ENCODE assay signal across 1 cellular context in the genomic region with DNA sequence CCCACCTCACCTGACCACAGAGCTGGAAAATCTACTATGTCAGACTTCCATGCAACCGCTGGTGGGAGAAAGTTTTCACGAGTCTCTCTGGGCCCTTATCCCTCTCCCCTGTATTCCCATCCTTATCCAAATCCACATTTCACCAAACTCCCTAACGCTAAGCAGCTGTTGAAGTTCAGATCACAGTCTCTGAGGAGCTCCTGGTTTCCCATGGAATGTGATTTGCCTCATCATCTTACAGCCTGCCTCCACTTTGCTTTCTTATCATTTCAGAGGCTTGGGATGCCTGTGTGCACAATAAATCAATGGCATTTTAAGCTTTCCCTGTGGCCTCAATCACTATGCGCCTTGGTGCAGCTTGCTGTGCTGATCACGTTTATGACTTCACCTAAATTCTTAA.
TF ChIP-seq lines count a peak whose summit lies in the region.

No MANE protein-coding gene starts in this region.

TF ChIP-seq in SK-N-SH, 30 proteins besides CTCF, POLR2A, EP300 and RAD21 (continued from another document):
- TF ChIP-seq ZBTB33 (IDR thresholded peaks at IDR 0.05; ENCODE audit: borderline replicate concordance, low read depth): no peak
- TF ChIP-seq NFIC (IDR thresholded peaks at IDR 0.05; ENCODE audit: borderline replicate concordance): no peak
- no peak for TF ChIP-seq CHD2 (IDR thresholded peaks at IDR 0.05; ENCODE audit: low read length, partially characterized antibody)
- no peak for TF ChIP-seq FOSL2 (IDR thresholded peaks at IDR 0.05; ENCODE audit: borderline replicate concordance, low read depth)
- TF ChIP-seq POLR2AphosphoS5 (IDR thresholded peaks at IDR 0.05; ENCODE audit: low read depth, low read length): no peak
- no peak for TF ChIP-seq RCOR1 (IDR thresholded peaks at IDR 0.05; ENCODE audit: low read length)
- TF ChIP-seq TCF12 (IDR thresholded peaks at IDR 0.05): no peak
- TF ChIP-seq, protein P1, sequence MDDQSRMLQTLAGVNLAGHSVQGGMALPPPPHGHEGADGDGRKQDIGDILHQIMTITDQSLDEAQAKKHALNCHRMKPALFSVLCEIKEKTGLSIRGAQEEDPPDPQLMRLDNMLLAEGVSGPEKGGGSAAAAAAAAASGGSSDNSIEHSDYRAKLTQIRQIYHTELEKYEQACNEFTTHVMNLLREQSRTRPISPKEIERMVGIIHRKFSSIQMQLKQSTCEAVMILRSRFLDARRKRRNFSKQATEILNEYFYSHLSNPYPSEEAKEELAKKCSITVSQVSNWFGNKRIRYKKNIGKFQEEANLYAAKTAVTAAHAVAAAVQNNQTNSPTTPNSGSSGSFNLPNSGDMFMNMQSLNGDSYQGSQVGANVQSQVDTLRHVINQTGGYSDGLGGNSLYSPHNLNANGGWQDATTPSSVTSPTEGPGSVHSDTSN (IDR thresholded peaks at IDR 0.05): no peak
- no peak for TF ChIP-seq FOXJ3 (CRISPR knock-in tag; IDR thresholded peaks at IDR 0.05)
- TF ChIP-seq SIN3A (IDR thresholded peaks at IDR 0.05; ENCODE audit: borderline replicate concordance, low read depth, low read length): no peak
- TF ChIP-seq JUND (IDR thresholded peaks at IDR 0.05): no peak
- TF ChIP-seq MXI1 (IDR thresholded peaks at IDR 0.05; ENCODE audit: low read depth, low read length): no peak
- TF ChIP-seq SMC3 (IDR thresholded peaks at IDR 0.05; ENCODE audit: low read depth, low read length): no peak
TF ChIP-seq in SK-N-SH: peak in this region for 0.
